7 cellular contexts compared by ENCODE assay signal in the genomic region with DNA sequence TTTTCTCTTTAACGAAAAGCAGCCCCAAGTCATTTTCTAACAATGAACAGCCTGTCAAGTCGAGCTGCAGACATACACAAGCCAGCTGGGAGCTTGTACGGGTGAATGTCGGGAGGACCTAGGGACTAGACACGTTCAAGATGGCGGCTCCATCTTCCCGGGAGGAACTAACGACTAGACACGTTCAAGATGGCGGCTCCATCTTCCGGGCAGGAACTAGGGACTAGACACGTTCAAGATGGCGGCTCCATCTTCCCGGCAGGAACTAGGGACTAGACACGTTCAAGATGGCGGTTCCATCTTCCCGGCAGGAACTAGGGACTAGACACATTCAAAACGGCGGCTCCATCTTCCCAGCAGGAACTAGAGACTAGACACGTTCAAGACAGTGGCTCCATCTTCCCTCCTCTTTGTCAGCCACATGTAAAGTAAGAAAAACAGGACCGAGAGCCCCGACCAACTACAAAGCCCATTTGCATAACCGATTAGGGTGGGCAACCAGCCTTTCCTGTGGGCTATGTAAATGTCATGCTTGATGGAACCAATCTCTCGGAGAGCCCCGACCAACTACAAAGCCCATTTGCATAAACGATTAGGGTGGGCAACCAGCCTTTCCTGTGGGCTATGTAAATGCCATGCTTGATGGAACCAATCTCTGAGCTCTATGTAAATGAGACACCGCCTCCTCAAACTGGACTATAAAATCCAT.
DNase-seq lines count a peak whose midpoint lies in the region; ATAC-seq lines count a peak whose summit lies in the region.

No MANE protein-coding gene starts in this region.

- H3K36me3 ChIP-seq in MG63, result no peaks in the 10 kb centered on the region

- peak; percentile 68 for ATAC-seq in GM19324 (IDR thresholded peaks at IDR 0.05; ENCODE audit: low FRiP score, unreplicated experiment)
- ATAC-seq in HG02588 (IDR thresholded peaks at IDR 0.05; ENCODE audit: unreplicated experiment), result no peak

- intact Hi-C loops in posterior vena cava (cut with DNase I), result no loop called here

- H3K9me3 ChIP-seq in MG63, result no peaks in the 10 kb centered on the region

- H3K4me3 ChIP-seq in MG63, result no peak overlapping the region

- DNase-seq in activated CD4-positive, alpha-beta T cell treated with anti-CD3 and anti-CD28 coated beads, Interleukin-2, amount 50 U/mL, for 48 hours, result peak; percentile 19 to 34
- peak; percentile 93 for DNase-seq in fibroblast of the conjunctiva (ENCODE audit: low read depth)
- DNase-seq in posterior vena cava (ENCODE audit: low spot score), result peak; percentile 94
- DNase-seq in MG63, result no peak
- DNase-seq in DMS 273 treated with DMSO at 0.1 percent for 48 hours (lab: John Stamatoyannopoulos, UW), result no peak

- no peaks in the 10 kb centered on the region for H3K27me3 ChIP-seq in MG63

Comparison
In these comparisons a context has a peak if more than half of its experiments do, and no peak if none do; other contexts are left out.
1. DNase-seq: peak in activated CD4-positive, alpha-beta T cell treated with anti-CD3 and anti-CD28 coated beads, Interleukin-2, amount 50 U/mL, for 48 hours (2 of 2), fibroblast of the conjunctiva (single experiment) and posterior vena cava (single experiment); none in MG63 (single experiment) and DMS 273 treated with DMSO at 0.1 percent for 48 hours (single experiment).